ENCODE assay signal across 7 cellular contexts in genomic region chr5:103808464-103809106, GRCh38.
A peak's percentile ranks its signal among the peaks of the same experiment; 100 is the strongest.
DNase-seq lines count a peak whose midpoint lies in the region; ATAC-seq and TF ChIP-seq lines count a peak whose summit lies in the region.

No MANE protein-coding gene starts in this region.

- no peaks in the 10 kb centered on the region for H3K27me3 ChIP-seq in psoas muscle (ENCODE audit: insufficient read depth in 3 of 3, low read length in 2 of 3)

- H3K9me3 ChIP-seq in psoas muscle: no peaks in the 10 kb centered on the region

- DNase-seq in NCI-H1048 (lab: John Stamatoyannopoulos, UW) (peak; percentile 31), SK-MEL-5 (ENCODE audit: low read depth, low spot score) (peak; percentile 79), fibroblast of mammary gland (ENCODE audit: low read depth) (peak; percentile 45), psoas muscle (no peak)
- DNase-seq in activated CD4-positive, CD25-positive, alpha-beta regulatory T cell treated with anti-CD3 and anti-CD28 coated beads, Interleukin-2, amount 50 U/mL, for 72 hours: no peak

- H3K27ac ChIP-seq in psoas muscle: no peak overlapping the region

- ATAC-seq in GM18499 (IDR thresholded peaks at IDR 0.05; ENCODE audit: insufficient read depth, unreplicated experiment) (peak; percentile 88), HG02588 (IDR thresholded peaks at IDR 0.05; ENCODE audit: unreplicated experiment) (peak; percentile 94), psoas muscle (peak in 1 of 4 donors; percentile 55)

- no peaks in the 10 kb centered on the region for H3K36me3 ChIP-seq in psoas muscle (ENCODE audit: insufficient read depth in 1 of 2, low read depth in 1 of 2)

- in situ Hi-C loops in SK-MEL-5 (cut with HindIII; ENCODE audit: low pct_unique_long_range_greater_than_20kb, low sequenced_read_pairs): no loop called here

- WGBS in psoas muscle, 3 donors: 30 to 37% (median 37%) methylated on average over 3 of the region's 3 CpGs

- TF ChIP-seq CTCF in fibroblast of mammary gland (conservative IDR thresholded peaks at IDR 0.05; ENCODE audit: control insufficient read depth, insufficient read depth, low read depth, low read length) (peak; percentile 95), psoas muscle (IDR thresholded peaks at IDR 0.05) (peak; percentile 53)

- intact Hi-C loops in psoas muscle (cut with DNase I): no loop called here

- no peak overlapping the region for H3K4me3 ChIP-seq in fibroblast of mammary gland (ENCODE audit: control insufficient read depth, low read depth, low read length)
- H3K4me3 ChIP-seq in psoas muscle: no peak overlapping the region

- H3K4me1 ChIP-seq in psoas muscle: no peaks in the 10 kb centered on the region

Comparison
In these comparisons a context has a peak if more than half of its experiments do, and no peak if none do; other contexts are left out.
1. DNase-seq: peak in NCI-H1048 (single experiment), SK-MEL-5 (single experiment) and fibroblast of mammary gland (single experiment); none in psoas muscle (0 of 2) and activated CD4-positive, CD25-positive, alpha-beta regulatory T cell treated with anti-CD3 and anti-CD28 coated beads, Interleukin-2, amount 50 U/mL, for 72 hours (single experiment).